ENCODE assay signal across 1 cellular context in genomic region chr9:112535364-112535763, GRCh38.
TF ChIP-seq lines count a peak whose summit lies in the region.

No MANE protein-coding gene starts in this region.

TF ChIP-seq in WTC11, 78 proteins besides CTCF, POLR2A, EP300 and RAD21 (continued from another document):
- TF ChIP-seq AFF4 (CRISPR knock-in tag; IDR thresholded peaks at IDR 0.05; ENCODE audit: borderline replicate concordance) (no peak), ZNF121 (CRISPR knock-in tag; IDR thresholded peaks at IDR 0.05) (no peak), CBFB (CRISPR knock-in tag; IDR thresholded peaks at IDR 0.05; ENCODE audit: low read depth) (no peak), ZNF671 (CRISPR knock-in tag; IDR thresholded peaks at IDR 0.05) (no peak), ELF4 (CRISPR knock-in tag; IDR thresholded peaks at IDR 0.05; ENCODE audit: low read depth) (no peak), NR3C1 (CRISPR knock-in tag; conservative IDR thresholded peaks at IDR 0.05; ENCODE audit: low read depth) (no peak), USF1 (CRISPR knock-in tag; IDR thresholded peaks at IDR 0.05) (no peak), MYBL2 (CRISPR knock-in tag; IDR thresholded peaks at IDR 0.05) (no peak), GTF2I (CRISPR knock-in tag; conservative IDR thresholded peaks at IDR 0.05) (no peak)
- TF ChIP-seq, protein P1, sequence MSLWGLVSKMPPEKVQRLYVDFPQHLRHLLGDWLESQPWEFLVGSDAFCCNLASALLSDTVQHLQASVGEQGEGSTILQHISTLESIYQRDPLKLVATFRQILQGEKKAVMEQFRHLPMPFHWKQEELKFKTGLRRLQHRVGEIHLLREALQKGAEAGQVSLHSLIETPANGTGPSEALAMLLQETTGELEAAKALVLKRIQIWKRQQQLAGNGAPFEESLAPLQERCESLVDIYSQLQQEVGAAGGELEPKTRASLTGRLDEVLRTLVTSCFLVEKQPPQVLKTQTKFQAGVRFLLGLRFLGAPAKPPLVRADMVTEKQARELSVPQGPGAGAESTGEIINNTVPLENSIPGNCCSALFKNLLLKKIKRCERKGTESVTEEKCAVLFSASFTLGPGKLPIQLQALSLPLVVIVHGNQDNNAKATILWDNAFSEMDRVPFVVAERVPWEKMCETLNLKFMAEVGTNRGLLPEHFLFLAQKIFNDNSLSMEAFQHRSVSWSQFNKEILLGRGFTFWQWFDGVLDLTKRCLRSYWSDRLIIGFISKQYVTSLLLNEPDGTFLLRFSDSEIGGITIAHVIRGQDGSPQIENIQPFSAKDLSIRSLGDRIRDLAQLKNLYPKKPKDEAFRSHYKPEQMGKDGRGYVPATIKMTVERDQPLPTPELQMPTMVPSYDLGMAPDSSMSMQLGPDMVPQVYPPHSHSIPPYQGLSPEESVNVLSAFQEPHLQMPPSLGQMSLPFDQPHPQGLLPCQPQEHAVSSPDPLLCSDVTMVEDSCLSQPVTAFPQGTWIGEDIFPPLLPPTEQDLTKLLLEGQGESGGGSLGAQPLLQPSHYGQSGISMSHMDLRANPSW (CRISPR knock-in tag; conservative IDR thresholded peaks at IDR 0.05; ENCODE audit: low read depth): no peak
